22 cellular contexts compared by ENCODE assay signal in genomic region chr2:70574618-70575017, GRCh38. TPM values are rescaled to one million over a fixed set of nuclear protein-coding genes. Genes with fewer than 3 reads are reported as not detected.
DNase-seq lines count a peak whose midpoint lies in the region; ATAC-seq, FAIRE-seq and TF ChIP-seq lines count a peak whose summit lies in the region.
"Had no signal": no experiment of that assay in that cellular context is flagged by ENCODE, and none has a peak within 500 bp of the region (broad histone marks: within the 10 kb centered on the region; RNA-seq: fewer than 3 reads in every experiment).

No MANE protein-coding gene starts in this region.

- no peak overlapping the region for H2AFZ ChIP-seq in astrocyte (ENCODE audit: low read depth, low read length)

- FAIRE-seq in astrocyte (lab: Jason Lieb, UNC) (no peak), urothelium cell line (lab: Jason Lieb, UNC) (peak; percentile 40)
- FAIRE-seq: D721Med, H54 had no signal

- H3K4me3 ChIP-seq in NB4 (ENCODE audit: low read depth, low read length) (no peak overlapping the region), astrocyte (ENCODE audit: insufficient read depth, low read depth, low read length) (no peak overlapping the region), testis (no peak overlapping the region), ascending aorta (no peak overlapping the region)

- no peak overlapping the region for H3K27ac Mint-ChIP-seq in astrocyte (ENCODE audit: unreplicated experiment)
- H3K27ac Mint-ChIP-seq: CD4-positive, alpha-beta T cell had no signal

- H4K20me1 ChIP-seq in astrocyte (ENCODE audit: insufficient read depth, low read length): no peaks in the 10 kb centered on the region

- no peak for TF ChIP-seq POLR2A in NB4 (IDR thresholded peaks at IDR 0.05; ENCODE audit: extremely low read depth, insufficient read length)
- no peak for TF ChIP-seq POLR2A in testis (IDR thresholded peaks at IDR 0.05)

- no peaks in the 10 kb centered on the region for H3K79me2 ChIP-seq in astrocyte (ENCODE audit: insufficient read depth, low read length)

- H3K36me3 Mint-ChIP-seq in astrocyte (ENCODE audit: low read depth, unreplicated experiment): no peaks in the 10 kb centered on the region

- ATAC-seq in Right ventricle myocardium superior (ENCODE audit: poor library complexity): peak; percentile 75

- H3K9me3 ChIP-seq in astrocyte (ENCODE audit: insufficient read depth, low read depth, low read length) (no peaks in the 10 kb centered on the region), testis (no peaks in the 10 kb centered on the region), ascending aorta (no peaks in the 10 kb centered on the region)

- H3K9me3 Mint-ChIP-seq in astrocyte (ENCODE audit: unreplicated experiment): no peaks in the 10 kb centered on the region
- H3K9me3 Mint-ChIP-seq: CD4-positive, alpha-beta T cell had no signal

- H3K4me1 ChIP-seq in astrocyte (ENCODE audit: insufficient read depth, low read length) (no peaks in the 10 kb centered on the region), testis (no peaks in the 10 kb centered on the region), ascending aorta (no peaks in the 10 kb centered on the region)

- H3K9ac ChIP-seq in astrocyte (ENCODE audit: low read length): no peak overlapping the region

- H3K4me3 Mint-ChIP-seq in astrocyte (ENCODE audit: unreplicated experiment): no peak overlapping the region
- H3K4me3 Mint-ChIP-seq: CD4-positive, alpha-beta T cell had no signal

- H3K4me2 ChIP-seq in astrocyte (ENCODE audit: low read length): no peak overlapping the region

- intact Hi-C loops in Right ventricle myocardium superior (cut with DNase I) (no loop called here), cardiac septum (cut with DNase I) (no loop called here), testis (cut with DNase I; ENCODE audit: low total_unique reads) (no loop called here), ascending aorta (cut with DNase I) (no loop called here)

- peaks cover 11% of the 10 kb centered on the region for H3K4me1 Mint-ChIP-seq in astrocyte (ENCODE audit: low read depth, unreplicated experiment)

- no peaks in the 10 kb centered on the region for H3K27me3 Mint-ChIP-seq in astrocyte (ENCODE audit: low read depth, unreplicated experiment)

- no peak overlapping the region for H3K27ac ChIP-seq in astrocyte (ENCODE audit: low read depth, low read length)
- H3K27ac ChIP-seq in testis: no peak overlapping the region
- no peak overlapping the region for H3K27ac ChIP-seq in ascending aorta

- H3K36me3 ChIP-seq in astrocyte (ENCODE audit: insufficient read depth, low read length) (no peaks in the 10 kb centered on the region), testis (ENCODE audit: low read depth, missing control alignments) (no peaks in the 10 kb centered on the region), ascending aorta (no peaks in the 10 kb centered on the region)

- DNase-seq in Right ventricle myocardium superior: no peak
- no peak for DNase-seq in cardiac septum (ENCODE audit: low spot score)
- DNase-seq in NB4 (ENCODE audit: low read depth): peak; percentile 32
- peak; percentile 6 for DNase-seq in astrocyte (ENCODE audit: low read depth)
- DNase-seq in urothelium cell line (ENCODE audit: low spot score): no peak
- DNase-seq in testis: no peak
- DNase-seq in stimulated activated CD4-positive, alpha-beta T cell treated with anti-CD3 and anti-CD28 coated beads, Interleukin-15, amount 100 ng/mL, for 24 hours: no peak
- DNase-seq in ascending aorta (ENCODE audit: low spot score in 2 of 2): no peak
- DNase-seq: CD4-positive, alpha-beta T cell; IMR-90; KG1; NCI-H1048; NCI-H1417; NCI-H1694; NCI-H2081; NCI-H226; NCI-H510A; NCI-H69; SHP77 had no signal

- H3K27me3 ChIP-seq in astrocyte (ENCODE audit: insufficient read depth, low read length): peaks cover 3% of the 10 kb centered on the region
- no peaks in the 10 kb centered on the region for H3K27me3 ChIP-seq in testis
- no peaks in the 10 kb centered on the region for H3K27me3 ChIP-seq in ascending aorta

- 46 to 88% methylated on average over 3 of the region's 3 CpGs for WGBS in testis, 2 donors

- TF ChIP-seq CTCF in NB4 (IDR thresholded peaks at IDR 0.05; ENCODE audit: low read depth, low read length) (no peak), astrocyte (IDR thresholded peaks at IDR 0.05; ENCODE audit: insufficient read depth, low read depth, low read length) (no peak), testis (IDR thresholded peaks at IDR 0.05) (no peak), ascending aorta (IDR thresholded peaks at IDR 0.05) (no peak)

RNA-seq across cellular contexts. Expression of gene TGFA, which starts 21.0 kb away (rescaled TPM):
- total RNA-seq in Right ventricle myocardium superior (2.1 TPM), cardiac septum (0.73 TPM), astrocyte (0.55 and 1.4 TPM in 2 replicates), testis (1 to 10 TPM in 1 of 2 donors, under 1 TPM in 1; 0.62 to 1.3 TPM), ascending aorta (1.8 TPM)
- 5.1 TPM for polyA plus RNA-seq in testis (ENCODE audit: insufficient read depth, low read depth, low replicate concordance)
- total RNA-seq: G401, IMR-90 had no signal
- polyA plus RNA-seq: IMR-90 had no signal

Comparison
In these comparisons a context has a peak if more than half of its experiments do, and no peak if none do; other contexts are left out.
1. DNase-seq: peak in NB4 (single experiment) and astrocyte (single experiment); none in Right ventricle myocardium superior (single experiment), cardiac septum (single experiment), urothelium cell line (single experiment), testis (single experiment), stimulated activated CD4-positive, alpha-beta T cell treated with anti-CD3 and anti-CD28 coated beads, Interleukin-15, amount 100 ng/mL, for 24 hours (single experiment) and ascending aorta (0 of 2).